Comparison of ENCODE assay signal across 27 cellular contexts in genomic region chr3:30313840-30314239, GRCh38.
DNase-seq lines count a peak whose midpoint lies in the region; ATAC-seq, FAIRE-seq and TF ChIP-seq lines count a peak whose summit lies in the region.
"Had no signal": no experiment of that assay in that cellular context is flagged by ENCODE, and none has a peak within 500 bp of the region (broad histone marks: within the 10 kb centered on the region; RNA-seq: fewer than 3 reads in every experiment).

No MANE protein-coding gene starts in this region.

- no peak overlapping the region for H3K18ac ChIP-seq in IMR-90 (ENCODE audit: low read depth, low read length)
- no peak overlapping the region for H3K18ac ChIP-seq in mesenchymal stem cell (ENCODE audit: low read depth in 1 of 2, low read length in 2 of 2)

- H3K36me3 Mint-ChIP-seq in activated CD4-positive, alpha-beta T cell treated with anti-CD3 and anti-CD28 coated beads, Interleukin-2, amount 10 ng/mL, durations not matched to agents 24 days and 14 days (ENCODE audit: low read depth) = no peaks in the 10 kb centered on the region
- H3K36me3 Mint-ChIP-seq: CD14-positive monocyte; CD4-positive, alpha-beta memory T cell; CD4-positive, CD25-positive, alpha-beta regulatory T cell had no signal

- no peak overlapping the region for H3K14ac ChIP-seq in IMR-90 (replicated peaks; ENCODE audit: low read depth, low read length)
- H3K14ac ChIP-seq in mesenchymal stem cell (ENCODE audit: low read length in 2 of 2) = no peak overlapping the region

- H4K20me1 ChIP-seq in HepG2 (ENCODE audit: insufficient read depth, low read length) (no peaks in the 10 kb centered on the region), IMR-90 (ENCODE audit: insufficient read depth, low read length) (no peaks in the 10 kb centered on the region)
- H4K20me1 ChIP-seq: BLaER1 had no signal

- TF ChIP-seq CTCF in HepG2 (CRISPR knock-in tag; IDR thresholded peaks at IDR 0.05) = no peak
- no peak for TF ChIP-seq CTCF in right lobe of liver (IDR thresholded peaks at IDR 0.05)
- no peak for TF ChIP-seq CTCF in IMR-90 (conservative IDR thresholded peaks at IDR 0.05; ENCODE audit: low read depth, low read length)

- H4K8ac ChIP-seq in IMR-90 (ENCODE audit: low read depth in 2 of 2, low read length in 2 of 2) (no peak overlapping the region), mesenchymal stem cell (ENCODE audit: low read length) (no peak overlapping the region)

- H3K4me1 Mint-ChIP-seq in activated CD4-positive, alpha-beta T cell treated with anti-CD3 and anti-CD28 coated beads, Interleukin-2, amount 10 ng/mL, durations not matched to agents 24 days and 14 days = no peaks in the 10 kb centered on the region
- H3K4me1 Mint-ChIP-seq: CD4-positive, alpha-beta memory T cell; CD8-positive, alpha-beta memory T cell had no signal

- no peak for FAIRE-seq in HepG2 (lab: Jason Lieb, UNC)
- FAIRE-seq: A549, GM12878, GM12892, GM18507 had no signal

- H3K79me1 ChIP-seq in IMR-90 (ENCODE audit: low read depth in 1 of 2, low read length in 2 of 2) (no peaks in the 10 kb centered on the region), mesenchymal stem cell (replicated peaks; ENCODE audit: low read length, poor library complexity, severe bottlenecking) (no peaks in the 10 kb centered on the region)

- no peak overlapping the region for H2AFZ ChIP-seq in HepG2 (ENCODE audit: low read length)
- no peak overlapping the region for H2AFZ ChIP-seq in IMR-90 (replicated peaks; ENCODE audit: low read length, poor library complexity)
- H2AFZ ChIP-seq in mesenchymal stem cell (ENCODE audit: low read depth, low read length) = no peak overlapping the region

- H2BK12ac ChIP-seq in mesenchymal stem cell (ENCODE audit: low read length in 2 of 2) = no peak overlapping the region

- H2BK120ac ChIP-seq in IMR-90 (ENCODE audit: low read depth, low read length) (no peak overlapping the region; the same call in 1 of the 2 replicates), mesenchymal stem cell (ENCODE audit: low read depth, low read length) (no peak overlapping the region)

- ATAC-seq in HepG2 (no peak), right lobe of liver (no peak), IMR-90 (ENCODE audit: low read depth) (no peak)
- ATAC-seq: A549, GM12878 had no signal

- CTCF ChIA-PET in HepG2 (lab: Yijun Ruan, JAX; ENCODE audit: low intra/inter-chr PET ratio, low total read pairs) (no interaction called here), IMR-90 (lab: Yijun Ruan, JAX) (interaction anchor here (0.6 kb wide), 1 partner anchor 17 kb away, joined by 3 read pairs; no protein-coding TSS in a partner anchor)

- H3K9ac ChIP-seq in HepG2 (ENCODE audit: insufficient read depth, low read depth, low read length) = no peak overlapping the region
- H3K9ac ChIP-seq in IMR-90 (ENCODE audit: low read depth, low read length) = no peak overlapping the region
- peak overlapping the region; percentile 74 for H3K9ac ChIP-seq in mesenchymal stem cell (ENCODE audit: low read length)
- H3K9ac ChIP-seq: BLaER1 had no signal

- no peaks in the 10 kb centered on the region for H3K27me3 Mint-ChIP-seq in activated CD4-positive, alpha-beta T cell treated with anti-CD3 and anti-CD28 coated beads, Interleukin-2, amount 10 ng/mL, durations not matched to agents 24 days and 14 days
- H3K27me3 Mint-ChIP-seq: CD4-positive, alpha-beta memory T cell; CD4-positive, CD25-positive, alpha-beta regulatory T cell; CD8-positive, alpha-beta memory T cell had no signal

- no peak overlapping the region for H2AK9ac ChIP-seq in IMR-90 (replicated peaks; ENCODE audit: low read depth, low read length, poor library complexity)

- H2BK15ac ChIP-seq in IMR-90 (ENCODE audit: low read depth, low read length) (no peak overlapping the region), mesenchymal stem cell (ENCODE audit: low read depth, poor library complexity, severe bottlenecking) (no peak overlapping the region)

- peaks cover 12% of the 10 kb centered on the region for H3K9me3 ChIP-seq in HepG2 (ENCODE audit: low read length)
- no peaks in the 10 kb centered on the region for H3K9me3 ChIP-seq in right lobe of liver
- H3K9me3 ChIP-seq in IMR-90 (ENCODE audit: control insufficient read depth, insufficient read depth, low read length) = no peaks in the 10 kb centered on the region
- no peaks in the 10 kb centered on the region for H3K9me3 ChIP-seq in mesenchymal stem cell (ENCODE audit: control insufficient read depth, low read length)
- H3K9me3 ChIP-seq: BE2C, BLaER1 had no signal

- DNase-seq in HepG2 (ENCODE audit: low spot score) = no peak
- no peak for DNase-seq in right lobe of liver
- DNase-seq in IMR-90 = no peak
- DNase-seq in mesenchymal stem cell = no peak
- no peak for DNase-seq in activated T-cell treated with anti-CD3 and anti-CD28 coated beads for 4 hours
- no peak for DNase-seq in activated CD4-positive, alpha-beta T cell treated with anti-CD3 and anti-CD28 coated beads, Interleukin-2, amount 10 ng/mL, durations not matched to agents 24 days and 14 days
- DNase-seq: ACHN; BE2C; C1 segment of cervical spinal cord; CD4-positive, alpha-beta memory T cell; CD4-positive, CD25-positive, alpha-beta regulatory T cell; CD8-positive, alpha-beta memory T cell; COR-L47; DMS 273 treated with DMSO at 0.1 percent for 48 hours; DMS153; DMS53; DMS79; DND-41; EL; GDM1 had no signal

- intact Hi-C loops in HepG2 (cut with micrococcal nuclease; ENCODE audit: unreplicated experiment) = no loop called here
- intact Hi-C loops in right lobe of liver (cut with DNase I) = no loop called here
- intact Hi-C loops in IMR-90 (cut with micrococcal nuclease) = loop anchor here (10.0 kb wide), 1 partner anchor 269 kb away; no protein-coding TSS in a partner anchor
- intact Hi-C loops in activated CD4-positive, alpha-beta T cell treated with anti-CD3 and anti-CD28 coated beads, Interleukin-2, amount 10 ng/mL, durations not matched to agents 24 days and 14 days (cut with micrococcal nuclease) = no loop called here

- POLR2A ChIA-PET in HepG2 (lab: Yijun Ruan, JAX) (no interaction called here), IMR-90 (lab: Charles Lee; ENCODE audit: unreplicated experiment) (no interaction called here)

- 0 out of 2 replicates have a peak overlapping the region, but pooled peaks have one; percentile 28 for H2BK20ac ChIP-seq in IMR-90 (ENCODE audit: low read depth, low read length)

- no peak for TF ChIP-seq EP300 in HepG2 (IDR thresholded peaks at IDR 0.05; ENCODE audit: low read depth in 2 of 2, low read length in 2 of 2)
- no peak for TF ChIP-seq EP300 in HepG2 (CRISPR knock-in tag; IDR thresholded peaks at IDR 0.05; ENCODE audit: borderline replicate concordance)

- 92% methylated on average over 2 of the region's 2 CpGs for WGBS in HepG2 (ENCODE audit: low lambda C conversion rate)
- 100% methylated on average over 2 of the region's 2 CpGs for WGBS in right lobe of liver (ENCODE audit: insufficient coverage, low coverage, low lambda C conversion rate, missing lambda C conversion rate)
- no CpG with 5 or more reads among the region's 2 CpGs for WGBS in IMR-90 (ENCODE audit: extremely low coverage in 2 of 2, insufficient read length in 1 of 2), 2 experiments
- 100% methylated on average over 2 of the region's 2 CpGs for WGBS in mesenchymal stem cell

- H2BK5ac ChIP-seq in IMR-90 (ENCODE audit: low read depth, low read length, poor library complexity, severe bottlenecking) (no peak overlapping the region), mesenchymal stem cell (ENCODE audit: low read depth, low read length, poor library complexity, severe bottlenecking) (no peak overlapping the region)

- dilution Hi-C loops in IMR-90 (cut with HindIII; ENCODE audit: low sequenced_read_pairs, unreplicated experiment) = no loop called here

- BruUV-seq in HepG2 (replicated peaks; lab: Mats Ljungman, UMichigan) = no TSS peak
- no TSS peak for BruUV-seq in IMR-90 (replicated peaks; lab: Mats Ljungman, UMichigan)

- no peaks in the 10 kb centered on the region for H3K36me3 ChIP-seq in HepG2 (replicated peaks in 1 of 2; ENCODE audit: control insufficient read depth in 1 of 2, insufficient read depth in 2 of 2, low read length in 2 of 2)
- H3K36me3 ChIP-seq in right lobe of liver = no peaks in the 10 kb centered on the region
- H3K36me3 ChIP-seq in IMR-90 (ENCODE audit: control insufficient read depth, insufficient read depth, low read length) = no peaks in the 10 kb centered on the region
- no peaks in the 10 kb centered on the region for H3K36me3 ChIP-seq in mesenchymal stem cell (ENCODE audit: control insufficient read depth in 1 of 2, insufficient read depth in 2 of 2, low read depth in 1 of 2, low read length in 2 of 2)
- H3K36me3 ChIP-seq: BE2C, BLaER1 had no signal

- peak overlapping the region; percentile 78 for H2AK5ac ChIP-seq in IMR-90 (ENCODE audit: low read depth, low read length)
- no peak overlapping the region for H2AK5ac ChIP-seq in mesenchymal stem cell (ENCODE audit: low read length, severe bottlenecking)

- no peaks in the 10 kb centered on the region for H3K79me2 ChIP-seq in HepG2 (ENCODE audit: insufficient read depth, low read length)

- H3K27ac ChIP-seq in HepG2 (ENCODE audit: extremely low read length, insufficient read depth, low read length) = no peak overlapping the region
- H3K27ac ChIP-seq in right lobe of liver = no peak overlapping the region
- no peak overlapping the region for H3K27ac ChIP-seq in IMR-90 (ENCODE audit: insufficient read depth, low read length)
- no peak overlapping the region for H3K27ac ChIP-seq in mesenchymal stem cell (ENCODE audit: low read length, poor library complexity, severe bottlenecking)
- H3K27ac ChIP-seq: 22Rv1, A549, BLaER1 had no signal

- no peak overlapping the region for H3K56ac ChIP-seq in IMR-90 (ENCODE audit: extremely low read depth, insufficient read depth, low read length)

- no peaks in the 10 kb centered on the region for H3K27me3 ChIP-seq in HepG2 (ENCODE audit: control insufficient read depth in 1 of 2, insufficient read depth in 2 of 2, low read length in 2 of 2)
- no peaks in the 10 kb centered on the region for H3K27me3 ChIP-seq in right lobe of liver
- no peaks in the 10 kb centered on the region for H3K27me3 ChIP-seq in IMR-90 (ENCODE audit: control insufficient read depth, insufficient read depth, low read length)
- no peaks in the 10 kb centered on the region for H3K27me3 ChIP-seq in mesenchymal stem cell (ENCODE audit: control insufficient read depth in 1 of 2, insufficient read depth in 1 of 2, low read length in 2 of 2)
- H3K27me3 ChIP-seq: BE2C, BLaER1 had no signal

- no peak overlapping the region for H3K27ac Mint-ChIP-seq in activated CD4-positive, alpha-beta T cell treated with anti-CD3 and anti-CD28 coated beads, Interleukin-2, amount 10 ng/mL, durations not matched to agents 24 days and 14 days
- H3K27ac Mint-ChIP-seq: CD14-positive monocyte; CD4-positive, alpha-beta memory T cell; CD4-positive, CD25-positive, alpha-beta regulatory T cell; CD8-positive, alpha-beta memory T cell had no signal

- H3K23ac ChIP-seq in IMR-90 (ENCODE audit: low read depth, low read length) (no peak overlapping the region), mesenchymal stem cell (ENCODE audit: low read length in 2 of 2) (no peak overlapping the region)

- no peak overlapping the region for H3K4me3 Mint-ChIP-seq in activated CD4-positive, alpha-beta T cell treated with anti-CD3 and anti-CD28 coated beads, Interleukin-2, amount 10 ng/mL, durations not matched to agents 24 days and 14 days
- H3K4me3 Mint-ChIP-seq: CD14-positive monocyte; CD4-positive, alpha-beta memory T cell; CD4-positive, CD25-positive, alpha-beta regulatory T cell; CD8-positive, alpha-beta memory T cell had no signal

- no peaks in the 10 kb centered on the region for H3K4me1 ChIP-seq in HepG2 (ENCODE audit: insufficient read depth, low read length)
- peaks cover 0 to 17% (median 3%) of the 10 kb centered on the region in 4 donors for H3K4me1 ChIP-seq in right lobe of liver
- H3K4me1 ChIP-seq in IMR-90 (ENCODE audit: control insufficient read depth, insufficient read depth, low read length) = peaks cover 5% of the 10 kb centered on the region; the same call in 1 of the 2 replicates
- H3K4me1 ChIP-seq in mesenchymal stem cell (ENCODE audit: control insufficient read depth, insufficient read depth, low read depth, low read length) = no peaks in the 10 kb centered on the region
- H3K4me1 ChIP-seq: A549, BE2C, BLaER1 had no signal

- H4K91ac ChIP-seq in IMR-90 (ENCODE audit: insufficient read depth, low read depth, low read length) (no peak overlapping the region), mesenchymal stem cell (ENCODE audit: low read length) (no peak overlapping the region)

- TF ChIP-seq RAD21 in HepG2 (CRISPR knock-in tag; IDR thresholded peaks at IDR 0.05) = no peak
- no peak for TF ChIP-seq RAD21 in IMR-90 (IDR thresholded peaks at IDR 0.05; ENCODE audit: low read length)

- peaks cover 5% of the 10 kb centered on the region for H3K9me3 Mint-ChIP-seq in activated CD4-positive, alpha-beta T cell treated with anti-CD3 and anti-CD28 coated beads, Interleukin-2, amount 10 ng/mL, durations not matched to agents 24 days and 14 days
- H3K9me3 Mint-ChIP-seq: CD8-positive, alpha-beta memory T cell had no signal

- H3K4ac ChIP-seq in IMR-90 (ENCODE audit: low read depth, low read length) (no peak overlapping the region), mesenchymal stem cell (ENCODE audit: low read depth in 1 of 2, low read length in 2 of 2) (no peak overlapping the region)

- H3K4me2 ChIP-seq in HepG2 (ENCODE audit: low read depth, low read length) (no peak overlapping the region), IMR-90 (ENCODE audit: low read depth, low read length) (no peak overlapping the region), mesenchymal stem cell (ENCODE audit: low read length, poor library complexity, severe bottlenecking) (no peak overlapping the region)
- H3K4me2 ChIP-seq: A549, BLaER1 had no signal

- no peak overlapping the region for H3K4me3 ChIP-seq in HepG2 (replicated peaks in 1 of 3; ENCODE audit: insufficient read depth in 1 of 3, low read depth in 2 of 3, low read length in 3 of 3)
- no peak overlapping the region for H3K4me3 ChIP-seq in right lobe of liver
- H3K4me3 ChIP-seq in IMR-90 (ENCODE audit: insufficient read depth, low read depth, low read length) = no peak overlapping the region
- H3K4me3 ChIP-seq in mesenchymal stem cell (ENCODE audit: insufficient read depth in 1 of 2, low read depth in 1 of 2, low read length in 2 of 2) = no peak overlapping the region
- H3K4me3 ChIP-seq: A549, BLaER1, GM12878 had no signal

- in situ Hi-C loops in HepG2 (cut with HindIII; ENCODE audit: extremely low pct_ligation_motif_present, low pct_unique_long_range_greater_than_20kb) (no loop called here), IMR-90 (cut with MboI; ENCODE audit: low sequenced_read_pairs) (no loop called here)

- no peaks in the 10 kb centered on the region for H3K9me1 ChIP-seq in IMR-90 (ENCODE audit: insufficient read depth, low read length)

- no peak for TF ChIP-seq POLR2A in HepG2 (IDR thresholded peaks at IDR 0.05; ENCODE audit: insufficient read depth in 1 of 2, low read depth in 2 of 2, low read length in 2 of 2)
- TF ChIP-seq POLR2A in right lobe of liver (IDR thresholded peaks at IDR 0.05) = no peak
- TF ChIP-seq POLR2A in IMR-90 (IDR thresholded peaks at IDR 0.05; ENCODE audit: low read depth, low read length) = no peak

- H4K5ac ChIP-seq in IMR-90 (ENCODE audit: low read depth, low read length) = no peak overlapping the region
